Comparison of ENCODE assay signal across 23 cellular contexts in genomic region chr20:57474816-57475215, GRCh38. TPM values are rescaled to one million over a fixed set of nuclear protein-coding genes. Genes with fewer than 3 reads are reported as not detected.
DNase-seq lines count a peak whose midpoint lies in the region; ATAC-seq and TF ChIP-seq lines count a peak whose summit lies in the region.
"Had no signal": no experiment of that assay in that cellular context is flagged by ENCODE, and none has a peak within 500 bp of the region (broad histone marks: within the 10 kb centered on the region; RNA-seq: fewer than 3 reads in every experiment).

No MANE protein-coding gene starts in this region.

- peak overlapping the region; percentile 19; the same call in 1 of the 2 replicates for H2AFZ ChIP-seq in OCI-LY3 (ENCODE audit: low read depth, low read length)

- peaks cover 72% of the 10 kb centered on the region for H3K4me1 ChIP-seq in OCI-LY3 (ENCODE audit: low read length)
- H3K4me1 ChIP-seq in lower lobe of right lung: peaks cover 10% of the 10 kb centered on the region
- peaks cover 14% of the 10 kb centered on the region for H3K4me1 ChIP-seq in upper lobe of right lung
- H3K4me1 ChIP-seq: A549, adrenal gland, breast epithelium, uterus had no signal

- H3K4me3 ChIP-seq in OCI-LY3 (ENCODE audit: low read length): no peak overlapping the region
- no peak overlapping the region for H3K4me3 ChIP-seq in lower lobe of right lung
- no peak overlapping the region for H3K4me3 ChIP-seq in upper lobe of right lung
- H3K4me3 ChIP-seq: A549, adrenal gland, breast epithelium, skin epidermis, uterus had no signal

- H3K36me3 ChIP-seq in OCI-LY3 (replicated peaks; ENCODE audit: low read depth, low read length) (peaks cover 7% of the 10 kb centered on the region), lower lobe of right lung (no peaks in the 10 kb centered on the region), upper lobe of right lung (no peaks in the 10 kb centered on the region)
- H3K36me3 ChIP-seq: adrenal gland, breast epithelium, uterus had no signal

- DNase-seq in cardiac septum (ENCODE audit: low spot score): peak; percentile 49
- no peak for DNase-seq in Right ventricle myocardium superior
- peak; percentile 27 for DNase-seq in lower lobe of right lung
- peak; percentile 40 for DNase-seq in upper lobe of right lung
- no peak for DNase-seq in T1000 (lab: John Stamatoyannopoulos, UW)
- DNase-seq in GM13977 (ENCODE audit: low spot score): no peak
- DNase-seq: activated CD4-positive, alpha-beta T cell treated with anti-CD3 and anti-CD28 coated beads, Interleukin-2, amount 10 ng/mL, durations not matched to agents 24 days and 14 days; activated CD8-positive, alpha-beta memory T cell treated with anti-CD3 and anti-CD28 coated beads, Interleukin-2, amount 50 U/mL, for 4 hours; adrenal gland; C1 segment of cervical spinal cord; cortex of kidney; DMS 273 treated with DMSO at 0.1 percent for 48 hours; NCI-H2029 treated with DMSO at 0.1 percent for 48 hours; nephron progenitor cell; uterus had no signal

- no peaks in the 10 kb centered on the region for H4K20me1 ChIP-seq in OCI-LY3 (ENCODE audit: insufficient read depth, low read length)

- TF ChIP-seq CTCF in OCI-LY3 (IDR thresholded peaks at IDR 0.05; ENCODE audit: low read depth, low read length) (0 out of 2 replicates have a peak, but pooled peaks have one; percentile 8), lower lobe of right lung (IDR thresholded peaks at IDR 0.05) (no peak), upper lobe of right lung (IDR thresholded peaks at IDR 0.05) (no peak), GM13977 (IDR thresholded peaks at IDR 0.05; ENCODE audit: extremely low read depth, insufficient read depth, missing control alignments) (no peak)

- intact Hi-C loops in cardiac septum (cut with DNase I) (no loop called here), Right ventricle myocardium superior (cut with DNase I) (no loop called here), lower lobe of right lung (cut with DNase I) (no loop called here), upper lobe of right lung (cut with DNase I) (no loop called here)

- peaks cover 53% of the 10 kb centered on the region for H3K27me3 ChIP-seq in OCI-LY3 (ENCODE audit: low read depth, low read length)
- peaks cover 20% of the 10 kb centered on the region for H3K27me3 ChIP-seq in lower lobe of right lung (ENCODE audit: low read depth)
- peaks cover 7% of the 10 kb centered on the region for H3K27me3 ChIP-seq in upper lobe of right lung
- H3K27me3 ChIP-seq: adrenal gland, uterus had no signal

- H3K9me3 ChIP-seq in OCI-LY3 (ENCODE audit: insufficient read depth, low read length) (peaks cover 6% of the 10 kb centered on the region; the same call in 1 of the 2 replicates), lower lobe of right lung (no peaks in the 10 kb centered on the region), upper lobe of right lung (no peaks in the 10 kb centered on the region)
- H3K9me3 ChIP-seq: A549, adrenal gland, breast epithelium, uterus had no signal

- peak overlapping the region; percentile 26 for H3K4me2 ChIP-seq in OCI-LY3 (ENCODE audit: low read length)
- H3K4me2 ChIP-seq: A549 had no signal

- peak overlapping the region; percentile 3; the same call in 1 of the 2 replicates for H3K9ac ChIP-seq in OCI-LY3 (ENCODE audit: low read length)

- no peak for ATAC-seq in Right ventricle myocardium superior (ENCODE audit: poor library complexity)
- no peak for ATAC-seq in lower lobe of right lung
- no peak for ATAC-seq in upper lobe of right lung
- no peak for ATAC-seq in GM19035 (IDR thresholded peaks at IDR 0.05; ENCODE audit: unreplicated experiment)
- ATAC-seq: A549, left lobe of liver had no signal

- H3K27ac ChIP-seq in OCI-LY3 (ENCODE audit: low read length): no peak overlapping the region
- no peak overlapping the region for H3K27ac ChIP-seq in lower lobe of right lung
- no peak overlapping the region for H3K27ac ChIP-seq in upper lobe of right lung
- H3K27ac ChIP-seq: A549, adrenal gland, breast epithelium, skin epidermis, uterus had no signal

- H3K79me2 ChIP-seq in OCI-LY3 (ENCODE audit: low read length): no peaks in the 10 kb centered on the region

- in situ Hi-C loops in GM13977 (cut with MboI; ENCODE audit: low pct_unique_long_range_greater_than_20kb, low sequenced_read_pairs, unreplicated experiment): no loop called here

RNA-seq across cellular contexts. Expression of gene CTCFL, which starts 50.1 kb away (rescaled TPM):
- total RNA-seq in cardiac septum: not detected
- not detected for total RNA-seq in Right ventricle myocardium superior
- not detected for total RNA-seq in lower lobe of right lung
- total RNA-seq in upper lobe of right lung: not detected
- total RNA-seq: activated CD4-positive, alpha-beta T cell treated with anti-CD3 and anti-CD28 coated beads, Interleukin-2, amount 10 ng/mL, durations not matched to agents 24 days and 14 days; breast epithelium; progenitor cell of endocrine pancreas; RPMI7951 had no signal

Comparison
In these comparisons a context has a peak if more than half of its experiments do, and no peak if none do; other contexts are left out.
1. DNase-seq: peak in cardiac septum (single experiment), lower lobe of right lung (single experiment) and upper lobe of right lung (single experiment); none in Right ventricle myocardium superior (single experiment), T1000 (single experiment) and GM13977 (single experiment).